8 cellular contexts compared by ENCODE assay signal in genomic region chr9:83596899-83597504, GRCh38. TPM values are rescaled to one million over a fixed set of nuclear protein-coding genes. Genes with fewer than 3 reads are reported as not detected.
A peak's percentile ranks its signal among the peaks of the same experiment; 100 is the strongest.
DNase-seq lines count a peak whose midpoint lies in the region; ATAC-seq, FAIRE-seq and TF ChIP-seq lines count a peak whose summit lies in the region.

No MANE protein-coding gene starts in this region.

- no peaks in the 10 kb centered on the region for H3K9me3 ChIP-seq in tibial nerve

- no peak for TF ChIP-seq EP300 in tibial nerve (IDR thresholded peaks at IDR 0.05)

- whole genome bisulfite sequencing in tibial nerve, 2 donors, result 46 to 57% methylated on average over 5 of the region's 5 CpGs

- no peaks in the 10 kb centered on the region for H3K27me3 ChIP-seq in bronchial epithelial cell (ENCODE audit: control insufficient read depth, insufficient read depth, low read length)
- H3K27me3 ChIP-seq in tibial nerve, result no peaks in the 10 kb centered on the region

- H3K4me3 ChIP-seq in bronchial epithelial cell (ENCODE audit: low read depth, low read length) (no peak overlapping the region), tibial nerve (no peak overlapping the region), coronary artery (no peak overlapping the region)

- ATAC-seq in HG03442 (IDR thresholded peaks at IDR 0.05; ENCODE audit: unreplicated experiment), result peak; percentile 71

- no peak for FAIRE-seq in bronchial epithelial cell (lab: Jason Lieb, UNC)

- no peaks in the 10 kb centered on the region for H3K36me3 ChIP-seq in bronchial epithelial cell (ENCODE audit: control insufficient read depth, insufficient read depth, low read length)
- H3K36me3 ChIP-seq in tibial nerve, result no peaks in the 10 kb centered on the region

- H3K4me1 ChIP-seq in tibial nerve, result no peaks in the 10 kb centered on the region

- H3K27ac ChIP-seq in tibial nerve (no peak overlapping the region), coronary artery (no peak overlapping the region)

- DNase-seq in NCI-H510A treated with DMSO at 0.1 percent for 48 hours (lab: John Stamatoyannopoulos, UW), result peak; percentile 52
- DNase-seq in NCI-H510A (lab: John Stamatoyannopoulos, UW), result no peak
- peak; percentile 40 for DNase-seq in SK-N-DZ (ENCODE audit: low spot score)
- DNase-seq in bronchial epithelial cell (ENCODE audit: low read depth), result peak; percentile 16
- DNase-seq in lung microvascular endothelial cell (ENCODE audit: low read depth in 2 of 2), result peak; percentile 44 to 58
- peak in 1 of 2 donors; percentile 45 for DNase-seq in tibial nerve (ENCODE audit: low spot score in 2 of 2)
- no peak for DNase-seq in coronary artery (ENCODE audit: low spot score)

- TF ChIP-seq CTCF in bronchial epithelial cell (IDR thresholded peaks at IDR 0.05; ENCODE audit: insufficient read depth, low read length, severe bottlenecking) (peak; percentile 75), tibial nerve (IDR thresholded peaks at IDR 0.05) (peak; percentile 46 to 57 (median 51)), coronary artery (IDR thresholded peaks at IDR 0.05) (no peak)

- no peak for TF ChIP-seq POLR2A in tibial nerve (IDR thresholded peaks at IDR 0.05)

RNA-seq across cellular contexts. Expression of gene IDNK, which starts 25.9 kb away (rescaled TPM):
- polyA plus RNA-seq in SK-N-DZ (2014; cell fraction: cytosol; rRNA removed), result 0.29 and 1.6 TPM in 2 replicates
- 0.13 and 0.38 TPM in 2 replicates for polyA plus RNA-seq in SK-N-DZ (2014; cell fraction: nucleus; rRNA removed)
- 3.7 and 6.0 TPM in 2 replicates for total RNA-seq in bronchial epithelial cell
- 3.0 and 4.8 TPM in 2 replicates for total RNA-seq in lung microvascular endothelial cell
- 1 to 10 TPM; 2.7 to 4.6 (median 3.0) TPM for total RNA-seq in tibial nerve

RNA-seq across cellular contexts. Expression of gene FRMD3, which starts 58.8 kb away (rescaled TPM):
- 1.7 and 2.3 TPM in 2 replicates for polyA plus RNA-seq in SK-N-DZ (2014; cell fraction: cytosol; rRNA removed)
- polyA plus RNA-seq in SK-N-DZ (2014; cell fraction: nucleus; rRNA removed), result 1.5 and 1.9 TPM in 2 replicates
- total RNA-seq in bronchial epithelial cell (under 0.01 and 0.51 TPM in 2 replicates), lung microvascular endothelial cell (2.4 and 6.8 TPM in 2 replicates), tibial nerve (10 to 100 TPM; 31.2 to 44.0 (median 34.5) TPM)

Comparison
In these comparisons a context has a peak if more than half of its experiments do, and no peak if none do; other contexts are left out.
1. DNase-seq: peak in NCI-H510A treated with DMSO at 0.1 percent for 48 hours (single experiment), SK-N-DZ (single experiment), bronchial epithelial cell (single experiment) and lung microvascular endothelial cell (2 of 2); none in NCI-H510A (single experiment) and coronary artery (single experiment).